1 cellular context compared by ENCODE assay signal in the genomic region with DNA sequence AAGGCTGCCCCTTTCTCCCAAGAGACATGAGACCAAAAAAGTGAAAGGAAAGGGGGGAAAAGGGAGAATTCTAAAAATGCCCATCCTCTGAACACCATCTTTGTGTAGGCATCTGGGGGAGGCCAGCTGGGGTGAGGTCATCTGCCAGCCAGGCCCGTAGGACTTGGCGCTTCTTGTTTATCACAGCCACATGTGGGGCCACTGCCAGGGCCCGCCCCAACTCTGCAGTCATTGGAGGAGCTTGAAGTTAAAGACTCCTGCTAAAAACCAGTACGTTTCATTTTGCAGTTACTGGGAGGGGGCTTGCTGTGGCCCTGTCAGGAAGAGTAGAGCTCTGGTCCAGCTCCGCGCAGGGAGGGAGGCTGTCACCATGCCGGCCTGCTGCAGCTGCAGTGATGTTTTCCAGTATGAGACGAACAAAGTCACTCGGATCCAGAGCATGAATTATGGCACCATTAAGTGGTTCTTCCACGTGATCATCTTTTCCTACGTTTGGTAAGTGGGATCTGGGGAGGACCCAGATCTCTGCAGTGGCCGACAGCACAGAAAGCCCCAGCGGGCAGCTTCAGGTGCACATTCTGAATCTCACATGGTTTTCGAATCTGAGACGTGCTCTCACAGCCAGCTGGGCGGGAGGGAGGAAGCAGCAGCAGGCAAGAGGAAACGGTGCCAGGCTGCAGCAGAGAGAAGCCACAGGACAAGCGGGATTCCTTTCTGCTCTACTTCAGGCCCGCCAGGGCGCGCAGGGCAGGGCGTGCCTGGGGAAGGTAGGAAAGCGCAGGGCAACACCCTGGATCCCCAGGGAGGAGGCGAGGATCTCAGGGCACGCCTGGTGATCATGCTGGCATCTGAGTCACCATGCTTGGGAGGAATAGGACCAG.
A peak's percentile ranks its signal among the peaks of the same experiment; 100 is the strongest.
TF ChIP-seq lines count a peak whose summit lies in the region.

Gene P2RX7 (plus strand): TSS at position 276 of the 881 bp plus-strand sequence. CDS start 95 bp downstream, at position 371.

TF ChIP-seq in HEK293, 187 proteins besides CTCF, POLR2A, EP300 and RAD21 (continued from another document):
- TF ChIP-seq GLIS2 (tag by site-specific recombination; IDR thresholded peaks at IDR 0.05), result 0 out of 2 replicates have a peak, but pooled peaks have one; percentile 16
- TF ChIP-seq ZNF48 (tag by site-specific recombination; IDR thresholded peaks at IDR 0.05), result no peak
- TF ChIP-seq, protein P1, sequence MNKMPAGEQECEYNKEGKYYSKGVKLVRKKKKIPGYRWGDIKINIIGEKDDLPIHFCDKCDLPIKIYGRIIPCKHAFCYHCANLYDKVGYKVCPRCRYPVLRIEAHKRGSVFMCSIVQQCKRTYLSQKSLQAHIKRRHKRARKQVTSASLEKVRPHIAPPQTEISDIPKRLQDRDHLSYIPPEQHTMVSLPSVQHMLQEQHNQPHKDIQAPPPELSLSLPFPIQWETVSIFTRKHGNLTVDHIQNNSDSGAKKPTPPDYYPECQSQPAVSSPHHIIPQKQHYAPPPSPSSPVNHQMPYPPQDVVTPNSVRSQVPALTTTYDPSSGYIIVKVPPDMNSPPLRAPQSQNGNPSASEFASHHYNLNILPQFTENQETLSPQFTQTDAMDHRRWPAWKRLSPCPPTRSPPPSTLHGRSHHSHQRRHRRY (tag by site-specific recombination; IDR thresholded peaks at IDR 0.05), result no peak
- TF ChIP-seq ZNF560 (tag by site-specific recombination; IDR thresholded peaks at IDR 0.05; ENCODE audit: borderline replicate concordance), result no peak
- peak; percentile 25; the same call in 1 of the 2 replicates for TF ChIP-seq ZNF600 (tag by site-specific recombination; IDR thresholded peaks at IDR 0.05)
- peak; percentile 33; the same call in 1 of the 2 replicates for TF ChIP-seq PRDM1 (tag by site-specific recombination; IDR thresholded peaks at IDR 0.05)
- TF ChIP-seq, protein P2, sequence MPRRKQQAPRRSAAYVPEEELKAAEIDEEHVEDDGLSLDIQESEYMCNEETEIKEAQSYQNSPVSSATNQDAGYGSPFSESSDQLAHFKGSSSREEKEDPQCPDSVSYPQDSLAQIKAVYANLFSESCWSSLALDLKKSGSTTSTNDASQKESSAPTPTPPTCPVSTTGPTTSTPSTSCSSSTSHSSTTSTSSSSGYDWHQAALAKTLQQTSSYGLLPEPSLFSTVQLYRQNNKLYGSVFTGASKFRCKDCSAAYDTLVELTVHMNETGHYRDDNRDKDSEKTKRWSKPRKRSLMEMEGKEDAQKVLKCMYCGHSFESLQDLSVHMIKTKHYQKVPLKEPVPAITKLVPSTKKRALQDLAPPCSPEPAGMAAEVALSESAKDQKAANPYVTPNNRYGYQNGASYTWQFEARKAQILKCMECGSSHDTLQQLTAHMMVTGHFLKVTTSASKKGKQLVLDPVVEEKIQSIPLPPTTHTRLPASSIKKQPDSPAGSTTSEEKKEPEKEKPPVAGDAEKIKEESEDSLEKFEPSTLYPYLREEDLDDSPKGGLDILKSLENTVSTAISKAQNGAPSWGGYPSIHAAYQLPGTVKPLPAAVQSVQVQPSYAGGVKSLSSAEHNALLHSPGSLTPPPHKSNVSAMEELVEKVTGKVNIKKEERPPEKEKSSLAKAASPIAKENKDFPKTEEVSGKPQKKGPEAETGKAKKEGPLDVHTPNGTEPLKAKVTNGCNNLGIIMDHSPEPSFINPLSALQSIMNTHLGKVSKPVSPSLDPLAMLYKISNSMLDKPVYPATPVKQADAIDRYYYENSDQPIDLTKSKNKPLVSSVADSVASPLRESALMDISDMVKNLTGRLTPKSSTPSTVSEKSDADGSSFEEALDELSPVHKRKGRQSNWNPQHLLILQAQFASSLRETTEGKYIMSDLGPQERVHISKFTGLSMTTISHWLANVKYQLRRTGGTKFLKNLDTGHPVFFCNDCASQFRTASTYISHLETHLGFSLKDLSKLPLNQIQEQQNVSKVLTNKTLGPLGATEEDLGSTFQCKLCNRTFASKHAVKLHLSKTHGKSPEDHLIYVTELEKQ (tag by site-specific recombination; IDR thresholded peaks at IDR 0.05; ENCODE audit: borderline replicate concordance), result no peak
